10 cellular contexts compared by ENCODE assay signal in the genomic region with DNA sequence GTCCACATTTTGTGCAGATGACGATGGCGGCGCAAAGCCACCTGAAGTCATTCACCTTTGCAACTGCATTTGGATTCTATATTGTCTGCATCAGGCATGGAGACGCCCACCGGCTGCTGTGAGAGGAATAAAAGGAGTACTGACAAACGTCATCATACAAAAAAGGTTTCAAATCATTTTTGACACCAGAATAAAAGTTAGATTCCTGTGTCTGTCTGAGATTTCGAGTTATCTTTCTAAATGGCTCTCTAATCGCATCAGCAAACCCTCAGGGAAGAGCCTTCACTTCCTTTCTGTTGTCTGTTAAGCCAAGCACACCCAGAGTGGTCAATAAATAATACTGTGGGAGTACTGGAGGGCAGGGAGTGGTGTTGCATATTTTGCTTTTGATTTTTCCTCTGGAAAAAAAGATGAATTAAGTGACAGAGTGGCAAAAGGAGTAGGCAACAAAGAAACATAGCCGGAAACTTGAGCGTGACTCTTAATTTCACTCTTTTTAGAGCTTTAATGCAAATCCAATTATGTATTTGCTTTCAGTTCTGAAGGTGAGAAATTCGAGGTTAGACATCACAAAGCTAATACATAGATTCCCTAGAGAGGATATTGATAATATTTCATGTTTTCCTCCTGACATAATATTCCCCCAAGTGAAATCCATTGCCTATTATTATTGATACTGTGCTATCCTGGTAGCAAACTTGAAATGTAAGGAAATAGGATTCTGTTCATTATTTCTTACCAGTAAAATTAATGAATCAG.
DNase-seq lines count a peak whose midpoint lies in the region; ATAC-seq and TF ChIP-seq lines count a peak whose summit lies in the region.
"Had no signal": no experiment of that assay in that cellular context is flagged by ENCODE, and none has a peak within 500 bp of the region (broad histone marks: within the 10 kb centered on the region; RNA-seq: fewer than 3 reads in every experiment).

No MANE protein-coding gene starts in this region.

- no peaks in the 10 kb centered on the region for H3K9me3 ChIP-seq in aorta (ENCODE audit: control insufficient read depth, low read length)
- H3K9me3 ChIP-seq: MG63 had no signal

- no peak for DNase-seq in activated T-cell treated with anti-CD3 and anti-CD28 coated beads, Interleukin-2, amount 50 U/mL, for 72 hours
- DNase-seq in activated T-cell treated with anti-CD3 and anti-CD28 coated beads, Interleukin-2, amount 50 U/mL, for 48 hours = no peak
- DNase-seq in HFFc6 (no peak), NCI-H1694 (lab: John Stamatoyannopoulos, UW) (no peak), WTC11 (ENCODE audit: low spot score) (no peak), aorta (no peak)
- DNase-seq in activated naive CD4-positive, alpha-beta T cell treated with anti-CD3 and anti-CD28 coated beads, Interleukin-2, amount 50 U/mL, for 72 hours (ENCODE audit: low spot score in 2 of 2) = no peak
- DNase-seq: MG63 had no signal

- H3K27ac Mint-ChIP-seq in activated T-cell treated with anti-CD3 and anti-CD28 coated beads, Interleukin-2, amount 50 U/mL, for 72 hours = peak overlapping the region; percentile 90
- H3K27ac Mint-ChIP-seq in HFFc6 (0 out of 2 replicates have a peak overlapping the region, but pooled peaks have one; percentile 35), WTC11 (no peak overlapping the region)
- peak overlapping the region; percentile 67 to 91 for H3K27ac Mint-ChIP-seq in activated naive CD4-positive, alpha-beta T cell treated with anti-CD3 and anti-CD28 coated beads, Interleukin-2, amount 50 U/mL, for 72 hours
- H3K27ac Mint-ChIP-seq in stimulated activated memory B cell treated with anti-CD40 and anti-IgM and Interleukin-4, amounts not matched to agents 10 μg/mL and 1 μg/mL and 100 μg/mL, for 72 hours = peak overlapping the region; percentile 88

- H3K27me3 ChIP-seq in aorta (ENCODE audit: control insufficient read depth in 1 of 2, insufficient read depth in 2 of 2, low read length in 1 of 2) = no peaks in the 10 kb centered on the region
- H3K27me3 ChIP-seq: MG63 had no signal

- H3K4me3 Mint-ChIP-seq in activated T-cell treated with anti-CD3 and anti-CD28 coated beads, Interleukin-2, amount 50 U/mL, for 72 hours = peak overlapping the region; percentile 51 to 60
- H3K4me3 Mint-ChIP-seq in HFFc6 = no peak overlapping the region
- peak overlapping the region; percentile 30 for H3K4me3 Mint-ChIP-seq in stimulated activated memory B cell treated with anti-CD40 and anti-IgM and Interleukin-4, amounts not matched to agents 10 μg/mL and 1 μg/mL and 100 μg/mL, for 72 hours
- no peak overlapping the region for H3K4me3 Mint-ChIP-seq in WTC11

- H3K36me3 ChIP-seq in aorta (ENCODE audit: control insufficient read depth in 1 of 2, insufficient read depth in 2 of 2, low read length in 1 of 2) = no peaks in the 10 kb centered on the region
- H3K36me3 ChIP-seq: MG63 had no signal

- no peak overlapping the region for H3K4me3 ChIP-seq in aorta (ENCODE audit: low read length in 2 of 2)
- H3K4me3 ChIP-seq: MG63 had no signal

- peaks cover 3 to 8% of the 10 kb centered on the region in 2 donors for H3K4me1 ChIP-seq in aorta (ENCODE audit: control insufficient read depth in 1 of 2, insufficient read depth in 2 of 2, low read length in 2 of 2)

- H3K4me1 Mint-ChIP-seq in activated T-cell treated with anti-CD3 and anti-CD28 coated beads, Interleukin-2, amount 50 U/mL, for 72 hours (ENCODE audit: low read depth) = peaks cover 78% of the 10 kb centered on the region
- H3K4me1 Mint-ChIP-seq in HFFc6 (ENCODE audit: low read depth) (peaks cover 37% of the 10 kb centered on the region), WTC11 (peaks cover 24% of the 10 kb centered on the region)
- peaks cover 70% of the 10 kb centered on the region for H3K4me1 Mint-ChIP-seq in stimulated activated memory B cell treated with anti-CD40 and anti-IgM and Interleukin-4, amounts not matched to agents 10 μg/mL and 1 μg/mL and 100 μg/mL, for 72 hours

- WGBS in aorta, 2 donors = 84 to 87% methylated on average over 11 of the region's 11 CpGs

- TF ChIP-seq CTCF in HFFc6 (IDR thresholded peaks at IDR 0.05) = no peak
- no peak for TF ChIP-seq CTCF in WTC11 (IDR thresholded peaks at IDR 0.05)

- H3K27me3 Mint-ChIP-seq in activated T-cell treated with anti-CD3 and anti-CD28 coated beads, Interleukin-2, amount 50 U/mL, for 72 hours (ENCODE audit: low read depth) = no peaks in the 10 kb centered on the region
- H3K27me3 Mint-ChIP-seq in HFFc6 (ENCODE audit: insufficient read depth) = peaks cover 4% of the 10 kb centered on the region
- no peaks in the 10 kb centered on the region for H3K27me3 Mint-ChIP-seq in stimulated activated memory B cell treated with anti-CD40 and anti-IgM and Interleukin-4, amounts not matched to agents 10 μg/mL and 1 μg/mL and 100 μg/mL, for 72 hours
- H3K27me3 Mint-ChIP-seq in WTC11 (ENCODE audit: low read depth) = no peaks in the 10 kb centered on the region

- intact Hi-C loops in aorta (cut with DNase I) = no loop called here

- ATAC-seq in activated T-cell treated with anti-CD3 and anti-CD28 coated beads, Interleukin-2, amount 50 U/mL, for 72 hours (replicated peaks in 1 of 2) = no peak
- no peak for ATAC-seq in activated naive CD4-positive, alpha-beta T cell treated with anti-CD3 and anti-CD28 coated beads, Interleukin-2, amount 50 U/mL, for 72 hours
- no peak for ATAC-seq in stimulated activated memory B cell treated with anti-CD40 and anti-IgM and Interleukin-4, amounts not matched to agents 10 μg/mL and 1 μg/mL and 100 μg/mL, for 72 hours
- ATAC-seq in WTC11 (no peak), aorta (ENCODE audit: low FRiP score) (no peak)
- ATAC-seq: Panc1 had no signal

- POLR2A ChIA-PET in WTC11 (lab: Charles Lee) = no interaction called here

- CTCF ChIA-PET in WTC11 (lab: Charles Lee) = interaction anchor here (1.2 kb wide), 1 partner anchor 268 kb away, joined by 5 read pairs; the partner anchor contains the start of gene MAML2

- H3K9me3 Mint-ChIP-seq in activated T-cell treated with anti-CD3 and anti-CD28 coated beads, Interleukin-2, amount 50 U/mL, for 72 hours = no peaks in the 10 kb centered on the region
- H3K9me3 Mint-ChIP-seq in HFFc6 (no peaks in the 10 kb centered on the region), WTC11 (no peaks in the 10 kb centered on the region)
- H3K9me3 Mint-ChIP-seq in activated naive CD4-positive, alpha-beta T cell treated with anti-CD3 and anti-CD28 coated beads, Interleukin-2, amount 50 U/mL, for 72 hours = peaks cover 0 to 4% of the 10 kb centered on the region in 2 donors
- H3K9me3 Mint-ChIP-seq in stimulated activated memory B cell treated with anti-CD40 and anti-IgM and Interleukin-4, amounts not matched to agents 10 μg/mL and 1 μg/mL and 100 μg/mL, for 72 hours = no peaks in the 10 kb centered on the region

- H3K27ac ChIP-seq in aorta (ENCODE audit: low read depth in 1 of 2, low read length in 2 of 2) = no peak overlapping the region

- H3K36me3 Mint-ChIP-seq in activated T-cell treated with anti-CD3 and anti-CD28 coated beads, Interleukin-2, amount 50 U/mL, for 72 hours (ENCODE audit: insufficient read depth in 2 of 2) = peaks cover 2 to 21% of the 10 kb centered on the region in 2 donors
- H3K36me3 Mint-ChIP-seq in HFFc6 (ENCODE audit: low read depth) = peaks cover 17% of the 10 kb centered on the region; the same call in 1 of the 2 replicates
- peaks cover 23 to 43% of the 10 kb centered on the region in 2 donors for H3K36me3 Mint-ChIP-seq in activated naive CD4-positive, alpha-beta T cell treated with anti-CD3 and anti-CD28 coated beads, Interleukin-2, amount 50 U/mL, for 72 hours
- H3K36me3 Mint-ChIP-seq in stimulated activated memory B cell treated with anti-CD40 and anti-IgM and Interleukin-4, amounts not matched to agents 10 μg/mL and 1 μg/mL and 100 μg/mL, for 72 hours = peaks cover 22% of the 10 kb centered on the region
- H3K36me3 Mint-ChIP-seq in WTC11 = no peaks in the 10 kb centered on the region

TF ChIP-seq in WTC11, 78 proteins besides CTCF, POLR2A, EP300 and RAD21 (continues in another document):
- TF ChIP-seq STAT6 (CRISPR knock-in tag; conservative IDR thresholded peaks at IDR 0.05; ENCODE audit: low read depth) (no peak), MYBL2 (CRISPR knock-in tag; IDR thresholded peaks at IDR 0.05) (no peak), PRRX2 (CRISPR knock-in tag; IDR thresholded peaks at IDR 0.05) (no peak), CREM (CRISPR knock-in tag; IDR thresholded peaks at IDR 0.05) (no peak), CREB1 (CRISPR knock-in tag; IDR thresholded peaks at IDR 0.05) (no peak)

Comparison
In these comparisons a context has a peak if more than half of its experiments do, and no peak if none do; other contexts are left out.
1. H3K4me3 Mint-ChIP-seq: peak in activated T-cell treated with anti-CD3 and anti-CD28 coated beads, Interleukin-2, amount 50 U/mL, for 72 hours (2 of 2) and stimulated activated memory B cell treated with anti-CD40 and anti-IgM and Interleukin-4, amounts not matched to agents 10 μg/mL and 1 μg/mL and 100 μg/mL, for 72 hours (single experiment); none in HFFc6 (single experiment) and WTC11 (single experiment).